In genomic region chrX:3788494-3789233, GRCh38 we compare ENCODE assay signal across 1 cellular context.
TF ChIP-seq lines count a peak whose summit lies in the region.

No MANE protein-coding gene starts in this region.

TF ChIP-seq in WTC11, 78 proteins besides CTCF, POLR2A, EP300 and RAD21 (continued from another document):
- TF ChIP-seq E2F1 (CRISPR knock-in tag; IDR thresholded peaks at IDR 0.05), result no peak
- no peak for TF ChIP-seq ZNF317 (CRISPR knock-in tag; IDR thresholded peaks at IDR 0.05; ENCODE audit: borderline replicate concordance, low read depth)
- TF ChIP-seq ESRRA (CRISPR knock-in tag; IDR thresholded peaks at IDR 0.05; ENCODE audit: borderline replicate concordance), result no peak
- TF ChIP-seq ETV6 (CRISPR knock-in tag; IDR thresholded peaks at IDR 0.05), result no peak
- TF ChIP-seq PRDM15 (CRISPR knock-in tag; IDR thresholded peaks at IDR 0.05), result no peak
- no peak for TF ChIP-seq ZMAT4 (CRISPR knock-in tag; IDR thresholded peaks at IDR 0.05)
- TF ChIP-seq STAT6 (CRISPR knock-in tag; conservative IDR thresholded peaks at IDR 0.05; ENCODE audit: low read depth), result no peak
TF ChIP-seq in WTC11: peak in this region for 0.
